In the genomic region with DNA sequence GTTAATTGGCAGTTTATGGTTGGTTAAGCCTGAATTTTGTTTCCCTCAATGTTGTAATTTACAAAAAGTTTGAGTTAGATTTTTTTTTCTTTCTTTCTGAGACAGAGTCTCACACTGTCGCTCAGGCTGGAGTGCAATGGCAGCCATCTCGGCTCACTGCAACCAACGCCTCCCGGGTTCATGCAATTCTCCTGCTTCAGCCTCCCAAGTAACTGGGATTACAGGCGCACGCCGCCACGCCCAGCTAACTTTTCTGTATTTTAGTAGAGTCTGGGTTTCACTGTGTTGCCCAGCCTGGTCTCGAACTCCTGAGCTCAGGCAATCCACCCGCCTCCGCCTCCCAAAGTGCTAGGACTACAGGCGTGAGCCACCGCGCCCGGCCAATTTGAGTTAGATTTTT, we compare ENCODE assay signal across 8 cellular contexts. TPM values are rescaled to one million over a fixed set of nuclear protein-coding genes. Genes with fewer than 3 reads are reported as not detected.
DNase-seq lines count a peak whose midpoint lies in the region; ATAC-seq, FAIRE-seq and TF ChIP-seq lines count a peak whose summit lies in the region.

No MANE protein-coding gene starts in this region.

- H4K20me1 ChIP-seq in OCI-LY7 (ENCODE audit: insufficient read depth, low read length): peaks cover 11% of the 10 kb centered on the region; the same call in 1 of the 2 replicates

- peak; percentile 12 for DNase-seq in ELF-1 (ENCODE audit: low read depth, low spot score)
- no peak for DNase-seq in OCI-LY7 (ENCODE audit: low spot score)
- DNase-seq in endodermal cell: no peak
- no peak for DNase-seq in pancreas
- DNase-seq in NCI-H1092 (lab: John Stamatoyannopoulos, UW): no peak
- no peak for DNase-seq in posterior cingulate gyrus
- DNase-seq in GOT3 (lab: John Stamatoyannopoulos, UW): no peak
- DNase-seq in DMS53 (lab: John Stamatoyannopoulos, UW): no peak

- peaks cover 42% of the 10 kb centered on the region for H3K4me1 Mint-ChIP-seq in endodermal cell

- CTCF ChIA-PET in OCI-LY7 (lab: Charles Lee; ENCODE audit: unreplicated experiment): no interaction called here

- H3K27ac ChIP-seq in OCI-LY7 (ENCODE audit: low read depth, low read length, poor library complexity, severe bottlenecking): peak overlapping the region; percentile 54
- no peak overlapping the region for H3K27ac ChIP-seq in endodermal cell (ENCODE audit: low read depth, low read length)
- no peak overlapping the region for H3K27ac ChIP-seq in pancreas

- no peaks in the 10 kb centered on the region for H3K9me3 Mint-ChIP-seq in endodermal cell

- peak overlapping the region; percentile 86 for H3K4me3 ChIP-seq in OCI-LY7 (ENCODE audit: low read depth, low read length, poor library complexity, severe bottlenecking)
- H3K4me3 ChIP-seq in endodermal cell (ENCODE audit: low read length): peak overlapping the region; percentile 87
- peak overlapping the region in 3 of 4 donors; percentile 55 to 88 (median 65) for H3K4me3 ChIP-seq in pancreas

- peaks cover 60% of the 10 kb centered on the region for H3K79me2 ChIP-seq in OCI-LY7 (ENCODE audit: insufficient read depth, low read depth, low read length)

- H3K4me1 ChIP-seq in OCI-LY7 (ENCODE audit: insufficient read depth, low read length, poor library complexity, severe bottlenecking): peaks cover 59% of the 10 kb centered on the region
- H3K4me1 ChIP-seq in endodermal cell (ENCODE audit: control insufficient read depth, insufficient read depth, low read length): no peaks in the 10 kb centered on the region
- peaks cover 0 to 4% (median 0%) of the 10 kb centered on the region in 3 donors for H3K4me1 ChIP-seq in pancreas

- TSS peak; percentile 49 for BruUV-seq in OCI-LY7 (replicated peaks; lab: Mats Ljungman, UMichigan)

- H3K4me3 Mint-ChIP-seq in endodermal cell: peak overlapping the region; percentile 96

- H3K27ac Mint-ChIP-seq in endodermal cell: peak overlapping the region; percentile 99

- TF ChIP-seq CTCF in OCI-LY7 (conservative IDR thresholded peaks at IDR 0.05; ENCODE audit: low read length): no peak
- no peak for TF ChIP-seq CTCF in endodermal cell (conservative IDR thresholded peaks at IDR 0.05)
- TF ChIP-seq CTCF in pancreas (IDR thresholded peaks at IDR 0.05): no peak

- H3K27me3 Mint-ChIP-seq in endodermal cell (ENCODE audit: insufficient read depth): no peaks in the 10 kb centered on the region

- H3K36me3 Mint-ChIP-seq in endodermal cell (ENCODE audit: low read depth): peaks cover 5% of the 10 kb centered on the region

- H2AFZ ChIP-seq in OCI-LY7 (ENCODE audit: low read length): no peak overlapping the region

- 86 to 91% methylated on average over 11 to 15 of the region's 15 CpGs for WGBS in endodermal cell (ENCODE audit: insufficient coverage in 1 of 2, insufficient read length in 1 of 2), 2 experiments
- 91% methylated on average over 15 of the region's 15 CpGs for WGBS in pancreas, 2 donors

- H3K36me3 ChIP-seq in OCI-LY7 (ENCODE audit: insufficient read depth, low read length) (peaks cover 17% of the 10 kb centered on the region), endodermal cell (ENCODE audit: control insufficient read depth, insufficient read depth, low read length) (peaks cover 8% of the 10 kb centered on the region), pancreas (no peaks in the 10 kb centered on the region)

- peak overlapping the region; percentile 95 for H3K9ac ChIP-seq in endodermal cell (ENCODE audit: extremely low read depth, low read length, poor library complexity, severe bottlenecking)

- no peaks in the 10 kb centered on the region for H3K9me2 ChIP-seq in OCI-LY7 (ENCODE audit: insufficient read depth, low read length)

- H3K4me2 ChIP-seq in OCI-LY7 (ENCODE audit: low read length): peak overlapping the region; percentile 72

- H3K27me3 ChIP-seq in endodermal cell (ENCODE audit: control insufficient read depth, insufficient read depth, low read length, poor library complexity, severe bottlenecking) (no peaks in the 10 kb centered on the region), pancreas (no peaks in the 10 kb centered on the region)

- no peaks in the 10 kb centered on the region for H3K9me3 ChIP-seq in OCI-LY7 (ENCODE audit: low read length)
- H3K9me3 ChIP-seq in endodermal cell (ENCODE audit: control insufficient read depth, low read length): peaks cover 2% of the 10 kb centered on the region
- no peaks in the 10 kb centered on the region for H3K9me3 ChIP-seq in pancreas

- intact Hi-C loops in OCI-LY7 (cut with micrococcal nuclease; ENCODE audit: unreplicated experiment): loop anchor here (2.0 to 10.0 kb wide), 2 partner anchors 235 to 571 kb away; no protein-coding TSS in a partner anchor
- intact Hi-C loops in pancreas (cut with DNase I): no loop called here
- intact Hi-C loops in posterior cingulate gyrus (cut with DNase I): no loop called here

- POLR2A ChIA-PET in OCI-LY7 (lab: Charles Lee): interaction anchor here (0.7 to 1.2 kb wide), 3 partner anchors 78 to 433 kb away, joined by 3 to 4 read pairs (median 4); partner anchors contain the start of gene ZNF107

- FAIRE-seq in pancreas (lab: Jason Lieb, UNC): no peak

- no peak for ATAC-seq in pancreas

RNA-seq across cellular contexts. Expression of gene ZNF273, which starts 0.9 kb away (rescaled TPM):
- 19.0 and 22.8 TPM in 2 replicates for total RNA-seq in OCI-LY7 (2014; rRNA removed; shearing (Covaris generic))
- total RNA-seq in OCI-LY7 (2022): 23.7 and 28.7 TPM in 2 replicates
- total RNA-seq in endodermal cell: 10 to 100 TPM; 15.5 to 20.5 TPM
- 16.2 TPM for polyA plus RNA-seq in endodermal cell (2013, experiment 1 of 2)
- polyA plus RNA-seq in endodermal cell (2013, experiment 2 of 2): 16.7 TPM
- total RNA-seq in pancreas: 1 to 10 TPM; 1.7 to 8.0 (median 3.0) TPM
- 1 to 10 TPM; 4.6 to 5.4 TPM for polyA plus RNA-seq in pancreas
